ENCODE assay signal across 23 cellular contexts in genomic region chr9:23644906-23645305, GRCh38.
"Had no signal": no experiment of that assay in that cellular context is flagged by ENCODE, and none has a peak within 500 bp of the region (broad histone marks: within the 10 kb centered on the region; RNA-seq: fewer than 3 reads in every experiment).

No MANE protein-coding gene starts in this region.

- H3K36me3 ChIP-seq: pancreas, prostate gland, right lobe of liver, sigmoid colon, stomach, thoracic aorta, thyroid gland, tibial nerve, upper lobe of left lung, vagina had no signal

- DNase-seq: natural killer cell; occipital lobe; pancreas; right cardiac atrium; right lobe of liver; sigmoid colon; small intestine; stimulated activated CD4-positive, alpha-beta T cell treated with anti-CD3 and anti-CD28 coated beads, Interleukin-15, amount 100 ng/mL, for 24 hours; stimulated activated CD4-positive, alpha-beta T cell treated with anti-CD3 and anti-CD28 coated beads, Interleukin-2, amount 100 ng/mL, for 24 hours; stimulated activated CD4-positive, alpha-beta T cell treated with anti-CD3 and anti-CD28 coated beads, Interleukin-2, amount 100 ng/mL, for 48 hours; stimulated activated CD4-positive, alpha-beta T cell treated with anti-CD3 and anti-CD28 coated beads, Interleukin-4, amount 100 ng/mL, for 24 hours; stimulated activated naive B cell treated with anti-CD40 and anti-IgM and Interleukin-4, amounts not matched to agents 10 μg/mL and 1 μg/mL and 100 μg/mL, for 72 hours; stimulated activated naive CD4-positive, alpha-beta T cell treated with Interleukin-2 at 50 U/mL for 16 hours; stomach; thyroid gland; trophoblast cell; upper lobe of left lung had no signal

- ATAC-seq: natural killer cell; pancreas; right cardiac atrium; right lobe of liver; stimulated activated effector memory CD8-positive, alpha-beta T cell treated with anti-CD3 and anti-CD28 coated beads, Interleukin-12 subunit alpha, Interleukin-12 subunit beta, amount 100 ng/mL, for 72 hours; stimulated activated naive B cell treated with anti-CD40 and anti-IgM and Interleukin-4, amounts not matched to agents 10 μg/mL and 1 μg/mL and 100 μg/mL, for 72 hours had no signal

- H3K4me1 ChIP-seq: neural progenitor cell, pancreas, prostate gland, right lobe of liver, sigmoid colon, stomach, thyroid gland, tibial nerve, upper lobe of left lung, vagina had no signal

- H3K4me3 ChIP-seq: neural progenitor cell, pancreas, prostate gland, right lobe of liver, sigmoid colon, stomach, thoracic aorta, thyroid gland, tibial nerve, upper lobe of left lung, vagina had no signal

- H3K27ac ChIP-seq: neural progenitor cell, pancreas, prostate gland, right lobe of liver, sigmoid colon, stomach, thoracic aorta, thyroid gland, tibial nerve, upper lobe of left lung, vagina had no signal

- H3K9me3 ChIP-seq: pancreas, prostate gland, right lobe of liver, sigmoid colon, stomach, thoracic aorta, thyroid gland, tibial nerve, upper lobe of left lung, vagina had no signal

- H3K27me3 ChIP-seq: neural progenitor cell, pancreas, right lobe of liver, stomach, thyroid gland, tibial nerve, upper lobe of left lung, vagina had no signal
